8 cellular contexts compared by ENCODE assay signal in the genomic region with DNA sequence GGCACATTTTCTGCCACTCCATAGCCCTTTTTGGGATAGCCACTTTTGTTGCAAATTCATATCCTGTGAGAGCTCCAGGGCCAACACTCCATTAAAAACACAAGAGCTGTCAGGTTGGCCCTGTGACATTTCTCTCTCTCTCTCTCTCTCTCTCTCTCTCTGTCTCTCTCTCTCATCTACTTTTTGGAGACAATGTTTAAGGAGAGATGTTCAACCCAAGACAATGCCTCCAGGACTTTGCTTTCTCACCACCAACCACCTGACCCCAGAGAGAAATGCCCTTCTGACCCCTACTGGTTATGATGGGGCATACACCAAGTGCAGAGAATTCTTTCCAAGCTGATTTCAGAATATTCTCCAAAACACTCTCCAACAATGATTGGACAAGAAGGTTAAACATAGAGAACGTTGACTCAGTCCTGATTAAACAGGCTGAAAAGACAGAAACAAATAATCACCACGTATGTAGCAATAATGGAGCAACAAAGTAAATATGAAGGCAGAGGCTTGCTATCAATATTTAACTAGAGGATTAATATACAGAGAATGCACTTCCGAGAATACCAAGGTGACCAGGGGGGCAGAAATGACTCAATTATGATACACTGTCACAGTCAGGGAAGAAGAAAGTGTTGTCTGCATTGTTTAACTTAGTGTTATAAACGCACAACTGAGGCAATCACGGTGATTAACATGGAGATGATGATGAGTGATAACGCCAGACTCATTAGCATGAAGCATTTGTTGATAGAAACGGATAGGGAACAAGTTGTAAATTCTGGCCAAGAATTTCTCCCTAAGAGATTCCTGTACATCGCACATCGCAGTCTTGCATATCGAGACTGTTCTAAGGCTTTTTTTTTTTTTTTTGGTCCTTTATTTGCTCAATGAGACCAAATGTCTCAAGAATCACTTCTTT.
A peak's percentile ranks its signal among the peaks of the same experiment; 100 is the strongest.
DNase-seq lines count a peak whose midpoint lies in the region; ATAC-seq and TF ChIP-seq lines count a peak whose summit lies in the region.

No MANE protein-coding gene starts in this region.

- ATAC-seq in GM21723 (IDR thresholded peaks at IDR 0.05; ENCODE audit: unreplicated experiment) (peak; percentile 70), gastroesophageal sphincter (no peak)
- ATAC-seq in stimulated activated naive CD8-positive, alpha-beta T cell treated with anti-CD3 and anti-CD28 coated beads, Interleukin-15, amount 100 ng/mL, for 72 hours: peak; percentile 85

- no peaks in the 10 kb centered on the region for H3K36me3 Mint-ChIP-seq in IgD-negative memory B cell

- H3K4me1 ChIP-seq in gastroesophageal sphincter: peaks cover 0 to 8% (median 0%) of the 10 kb centered on the region in 3 donors

- peak overlapping the region in 2 of 4 donors; percentile 1 to 29 for H3K4me3 Mint-ChIP-seq in IgD-negative memory B cell
- no peak overlapping the region for H3K4me3 Mint-ChIP-seq in stimulated activated naive CD8-positive, alpha-beta T cell treated with anti-CD3 and anti-CD28 coated beads, Interleukin-15, amount 100 ng/mL, for 72 hours

- no peaks in the 10 kb centered on the region for H3K36me3 ChIP-seq in gastroesophageal sphincter

- no peaks in the 10 kb centered on the region for H3K9me3 Mint-ChIP-seq in IgD-negative memory B cell
- no peaks in the 10 kb centered on the region for H3K9me3 Mint-ChIP-seq in stimulated activated naive CD8-positive, alpha-beta T cell treated with anti-CD3 and anti-CD28 coated beads, Interleukin-15, amount 100 ng/mL, for 72 hours

- H3K9me3 ChIP-seq in gastroesophageal sphincter: no peaks in the 10 kb centered on the region

- peak overlapping the region in 2 of 3 donors; percentile 0 to 97 for H3K27ac Mint-ChIP-seq in IgD-negative memory B cell
- peak overlapping the region in 1 of 2 donors; percentile 90 for H3K27ac Mint-ChIP-seq in stimulated activated naive CD8-positive, alpha-beta T cell treated with anti-CD3 and anti-CD28 coated beads, Interleukin-15, amount 100 ng/mL, for 72 hours

- H3K27me3 Mint-ChIP-seq in IgD-negative memory B cell: no peaks in the 10 kb centered on the region
- peaks cover 13% of the 10 kb centered on the region for H3K27me3 Mint-ChIP-seq in stimulated activated naive CD8-positive, alpha-beta T cell treated with anti-CD3 and anti-CD28 coated beads, Interleukin-15, amount 100 ng/mL, for 72 hours

- no peak for TF ChIP-seq EP300 in gastroesophageal sphincter (IDR thresholded peaks at IDR 0.05)

- H3K4me3 ChIP-seq in gastroesophageal sphincter: no peak overlapping the region

- H3K4me1 Mint-ChIP-seq in IgD-negative memory B cell: peaks cover 26 to 45% (median 38%) of the 10 kb centered on the region in 3 donors
- H3K4me1 Mint-ChIP-seq in stimulated activated naive CD8-positive, alpha-beta T cell treated with anti-CD3 and anti-CD28 coated beads, Interleukin-15, amount 100 ng/mL, for 72 hours: peaks cover 26% of the 10 kb centered on the region

- H3K27ac ChIP-seq in VCaP (peak overlapping the region; percentile 68), gastroesophageal sphincter (no peak overlapping the region)

- no peak for TF ChIP-seq POLR2A in gastroesophageal sphincter (IDR thresholded peaks at IDR 0.05)

- TF ChIP-seq CTCF in VCaP (conservative IDR thresholded peaks at IDR 0.05) (peak; percentile 77), gastroesophageal sphincter (IDR thresholded peaks at IDR 0.05) (peak in 3 of 4 experiments; percentile 18 to 54 (median 25))

- DNase-seq in activated effector memory CD4-positive, alpha-beta T cell treated with anti-CD3 and anti-CD28 coated beads, Interleukin-2, amount 50 U/mL, for 16 hours: peak; percentile 69
- no peak for DNase-seq in activated effector memory CD4-positive, alpha-beta T cell treated with Interleukin-2 at 50 U/mL for 16 hours
- DNase-seq in stimulated activated naive CD8-positive, alpha-beta T cell treated with anti-CD3 and anti-CD28 coated beads, Interleukin-15, amount 100 ng/mL, for 72 hours: peak in 1 of 2 donors; percentile 23
- no peak for DNase-seq in NCI-H345 (lab: John Stamatoyannopoulos, UW)

- no peaks in the 10 kb centered on the region for H3K27me3 ChIP-seq in gastroesophageal sphincter

- WGBS in gastroesophageal sphincter (ENCODE audit: low coverage in 1 of 2), 2 donors: 63 to 65% methylated on average over 10 of the region's 10 CpGs
